ENCODE assay signal across 8 cellular contexts in genomic region chr13:20174656-20175405, GRCh38. TPM values are rescaled to one million over a fixed set of nuclear protein-coding genes. Genes with fewer than 3 reads are reported as not detected.
A peak's percentile ranks its signal among the peaks of the same experiment; 100 is the strongest.
DNase-seq lines count a peak whose midpoint lies in the region; ATAC-seq and TF ChIP-seq lines count a peak whose summit lies in the region.

No MANE protein-coding gene starts in this region.

- no peak overlapping the region for H3K4me3 ChIP-seq in Peyer's patch

- ATAC-seq in GM18867 (IDR thresholded peaks at IDR 0.05; ENCODE audit: unreplicated experiment) (peak; percentile 94), HG03060 (IDR thresholded peaks at IDR 0.05; ENCODE audit: low read depth, unreplicated experiment) (peak; percentile 86)

- no peaks in the 10 kb centered on the region for H3K36me3 Mint-ChIP-seq in activated naive CD4-positive, alpha-beta T cell treated with anti-CD3 and anti-CD28 coated beads, Interleukin-2, amount 50 U/mL, for 24 hours

- peak overlapping the region in 2 of 4 donors; percentile 12 to 13 for H3K27ac ChIP-seq in Peyer's patch

- H3K27me3 ChIP-seq in Peyer's patch = no peaks in the 10 kb centered on the region

- no peak for TF ChIP-seq CTCF in Peyer's patch (IDR thresholded peaks at IDR 0.05)

- peaks cover 15% of the 10 kb centered on the region for H3K4me1 Mint-ChIP-seq in activated naive CD4-positive, alpha-beta T cell treated with anti-CD3 and anti-CD28 coated beads, Interleukin-2, amount 50 U/mL, for 24 hours

- H3K27ac Mint-ChIP-seq in activated naive CD4-positive, alpha-beta T cell treated with anti-CD3 and anti-CD28 coated beads, Interleukin-2, amount 50 U/mL, for 24 hours = peak overlapping the region; percentile 15

- no peak for TF ChIP-seq POLR2A in Peyer's patch (IDR thresholded peaks at IDR 0.05)

- peak; percentile 85 for DNase-seq in ACHN
- DNase-seq in Peyer's patch = peak; percentile 27 to 92 (median 79)
- DNase-seq in iPS-NIHi11 (ENCODE audit: low spot score) = peak; percentile 50
- DNase-seq in stimulated activated CD4-positive, alpha-beta T cell treated with anti-CD3 and anti-CD28 coated beads, Interleukin-4, amount 100 ng/mL, for 48 hours (ENCODE audit: low read depth in 2 of 2) = peak; percentile 54 to 70
- DNase-seq in COR-L47 (lab: John Stamatoyannopoulos, UW) = no peak

- H3K36me3 ChIP-seq in Peyer's patch = no peaks in the 10 kb centered on the region

- peak overlapping the region; percentile 15 for H3K4me3 Mint-ChIP-seq in activated naive CD4-positive, alpha-beta T cell treated with anti-CD3 and anti-CD28 coated beads, Interleukin-2, amount 50 U/mL, for 24 hours

- H3K9me3 Mint-ChIP-seq in activated naive CD4-positive, alpha-beta T cell treated with anti-CD3 and anti-CD28 coated beads, Interleukin-2, amount 50 U/mL, for 24 hours = no peaks in the 10 kb centered on the region

- in situ Hi-C loops in ACHN (cut with HindIII; ENCODE audit: low pct_ligation_motif_present, low pct_unique_long_range_greater_than_20kb, low sequenced_read_pairs) = no loop called here

- H3K27me3 Mint-ChIP-seq in activated naive CD4-positive, alpha-beta T cell treated with anti-CD3 and anti-CD28 coated beads, Interleukin-2, amount 50 U/mL, for 24 hours = peaks cover 40% of the 10 kb centered on the region

- no peaks in the 10 kb centered on the region for H3K9me3 ChIP-seq in Peyer's patch

- no peaks in the 10 kb centered on the region for H3K4me1 ChIP-seq in Peyer's patch

RNA-seq across cellular contexts. Expression of gene GJA3, which starts 14.0 kb away (rescaled TPM):
- total RNA-seq in Peyer's patch = not detected

RNA-seq across cellular contexts. Expression of gene GJB2, which starts 17.9 kb away (rescaled TPM):
- 10 to 100 TPM in 2 of 4 donors, 1 to 10 TPM in 2; 3.3 to 25.7 (median 14.1) TPM for total RNA-seq in Peyer's patch

RNA-seq across cellular contexts. Expression of gene GJB6, which starts 57.3 kb away (rescaled TPM):
- total RNA-seq in Peyer's patch = not detected
